In genomic region chr3:139659511-139659910, GRCh38 we compare ENCODE assay signal across 11 cellular contexts. TPM values are rescaled to one million over a fixed set of nuclear protein-coding genes. Genes with fewer than 3 reads are reported as not detected.
"Had no signal": no experiment of that assay in that cellular context is flagged by ENCODE, and none has a peak within 500 bp of the region (broad histone marks: within the 10 kb centered on the region; RNA-seq: fewer than 3 reads in every experiment).

No MANE protein-coding gene starts in this region.

- H3K27ac ChIP-seq: HL-60, KMS-11 had no signal

- ATAC-seq: HepG2, K562 had no signal

- DNase-seq: IMR-90, Karpas-422, KBM-7, KG1 had no signal

- H3K9me3 Mint-ChIP-seq: IgD-negative memory B cell had no signal

- H3K4me1 Mint-ChIP-seq: IgD-negative memory B cell had no signal

- H3K27ac Mint-ChIP-seq: IgD-negative memory B cell had no signal

- H3K4me3 Mint-ChIP-seq: IgD-negative memory B cell had no signal

- H3K27me3 Mint-ChIP-seq: IgD-negative memory B cell had no signal

- H3K4me2 ChIP-seq: KMS-11 had no signal

- FAIRE-seq: HepG2, HTR-8/SVneo, K562 had no signal

- H3K4me3 ChIP-seq: K562 had no signal

- H3K9ac ChIP-seq: KMS-11 had no signal

RNA-seq across cellular contexts. Expression of gene NMNAT3, which starts 18.3 kb away (rescaled TPM):
- total RNA-seq: HT1080 had no signal
